ENCODE assay signal across 13 cellular contexts in the genomic region with DNA sequence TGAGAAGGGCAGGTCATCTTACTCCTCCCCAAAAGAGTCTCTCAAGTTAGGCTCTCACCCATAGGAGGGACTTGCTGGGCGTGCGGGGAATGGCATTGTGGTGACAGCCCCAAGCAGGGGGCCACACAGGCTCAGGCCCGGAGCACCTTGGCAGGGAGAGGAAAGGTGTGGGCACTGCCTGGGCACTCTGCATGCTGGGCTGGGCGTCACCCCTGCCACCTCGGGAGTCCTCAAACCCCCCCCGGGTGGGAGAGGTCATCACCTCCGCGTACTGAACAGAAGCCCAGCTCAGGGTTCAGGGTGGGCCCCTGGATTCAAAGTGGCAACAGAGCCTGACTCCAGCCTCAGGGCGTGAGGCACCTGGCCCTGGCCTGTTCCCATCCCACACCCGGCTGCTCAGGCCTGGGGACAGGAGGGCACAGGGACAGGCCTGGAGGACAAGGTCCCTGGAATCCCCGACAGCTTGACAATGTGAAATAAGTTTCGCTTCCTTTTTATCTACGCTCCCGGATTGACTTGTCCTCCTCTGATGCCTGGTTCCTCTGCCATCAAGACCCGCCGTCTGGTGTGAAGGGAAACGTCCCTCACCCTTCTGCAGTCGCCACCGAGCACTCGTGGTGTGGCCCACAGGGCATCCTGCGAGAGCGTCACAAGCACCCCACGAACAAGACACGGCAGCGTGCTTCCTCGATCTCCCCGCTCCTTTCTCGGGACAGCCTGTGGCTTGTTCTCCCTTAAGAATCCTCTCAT.
A peak's percentile ranks its signal among the peaks of the same experiment; 100 is the strongest.
DNase-seq lines count a peak whose midpoint lies in the region; ATAC-seq and TF ChIP-seq lines count a peak whose summit lies in the region.
"Had no signal": no experiment of that assay in that cellular context is flagged by ENCODE, and none has a peak within 500 bp of the region (broad histone marks: within the 10 kb centered on the region; RNA-seq: fewer than 3 reads in every experiment).

No MANE protein-coding gene starts in this region.

- H3K27ac Mint-ChIP-seq in IgD-negative memory B cell (peak overlapping the region in 2 of 3 donors; percentile 9 to 92), glutamatergic neuron (ENCODE audit: unreplicated experiment) (peak overlapping the region; percentile 69)

- peaks cover 78 to 81% of the 10 kb centered on the region in 2 donors for H3K4me1 ChIP-seq in gastrocnemius medialis

- DNase-seq in SIG-M5 treated with dmso at 0.1 percent for 504 hours (lab: John Stamatoyannopoulos, UW; ENCODE audit: unreplicated experiment) (peak; percentile 74), SIG-M5 (lab: John Stamatoyannopoulos, UW) (no peak), glutamatergic neuron (no peak), gastrocnemius medialis (peak in 1 of 2 donors; percentile 50), cerebellar cortex (ENCODE audit: low spot score) (no peak), DMS79 (lab: John Stamatoyannopoulos, UW) (no peak)
- DNase-seq: activated CD4-positive, alpha-beta T cell treated with anti-CD3 and anti-CD28 coated beads, Interleukin-2, amount 50 U/mL, for 1 hour; GDM1; NCI-H1048; PC-3 had no signal

- intact Hi-C loops in gastrocnemius medialis (cut with DNase I; ENCODE audit: low total_unique reads), result no loop called here

- H3K36me3 ChIP-seq in gastrocnemius medialis, result no peaks in the 10 kb centered on the region

- in situ Hi-C loops in gastrocnemius medialis (cut with MboI; ENCODE audit: low sequenced_read_pairs in 4 of 4), result loop anchor here in 1 of 4 donors (10.0 kb wide), 1 partner anchor 78 kb away; no protein-coding TSS in a partner anchor

- no peak for ATAC-seq in gastrocnemius medialis
- ATAC-seq in GM19397 (IDR thresholded peaks at IDR 0.05; ENCODE audit: unreplicated experiment), result no peak
- ATAC-seq: PC-3 had no signal

- H3K27me3 Mint-ChIP-seq in IgD-negative memory B cell (peaks cover 3% of the 10 kb centered on the region), glutamatergic neuron (ENCODE audit: unreplicated experiment) (peaks cover 7% of the 10 kb centered on the region)
- H3K27me3 Mint-ChIP-seq: progenitor cell of endocrine pancreas had no signal

- H3K36me3 Mint-ChIP-seq in IgD-negative memory B cell (peaks cover 2% of the 10 kb centered on the region), glutamatergic neuron (ENCODE audit: unreplicated experiment) (no peaks in the 10 kb centered on the region)

- no peak for TF ChIP-seq POLR2A in gastrocnemius medialis (IDR thresholded peaks at IDR 0.05)

- H3K4me3 ChIP-seq in gastrocnemius medialis, result peak overlapping the region in 3 of 4 donors; percentile 3 to 29 (median 5)

- H3K27ac ChIP-seq in gastrocnemius medialis, result peak overlapping the region; percentile 94 to 99 (median 98)

- H3K9me3 ChIP-seq in gastrocnemius medialis, result no peaks in the 10 kb centered on the region

- H3K9me3 Mint-ChIP-seq in IgD-negative memory B cell (no peaks in the 10 kb centered on the region), glutamatergic neuron (ENCODE audit: unreplicated experiment) (peaks cover 29% of the 10 kb centered on the region)

- peaks cover 24 to 41% (median 37%) of the 10 kb centered on the region in 3 donors for H3K4me1 Mint-ChIP-seq in IgD-negative memory B cell
- peaks cover 61% of the 10 kb centered on the region for H3K4me1 Mint-ChIP-seq in glutamatergic neuron (ENCODE audit: low read depth, unreplicated experiment)

- no peaks in the 10 kb centered on the region for H3K27me3 ChIP-seq in gastrocnemius medialis

- no peak for TF ChIP-seq CTCF in glutamatergic neuron (IDR thresholded peaks at IDR 0.05; ENCODE audit: partially characterized antibody, unreplicated experiment)
- TF ChIP-seq CTCF in gastrocnemius medialis (IDR thresholded peaks at IDR 0.05 in 4 of 5, conservative IDR thresholded peaks at IDR 0.05 in 1 of 5), result no peak

- H3K4me3 Mint-ChIP-seq in IgD-negative memory B cell, result peak overlapping the region in 1 of 4 donors; percentile 75
- peak overlapping the region; percentile 1 for H3K4me3 Mint-ChIP-seq in glutamatergic neuron (ENCODE audit: unreplicated experiment)
